Comparison of ENCODE assay signal across 8 cellular contexts in genomic region chr7:37284805-37285211, GRCh38.
DNase-seq lines count a peak whose midpoint lies in the region; ATAC-seq and TF ChIP-seq lines count a peak whose summit lies in the region.

No MANE protein-coding gene starts in this region.

- peak overlapping the region; percentile 75 for H3K27ac Mint-ChIP-seq in CD4-positive, alpha-beta T cell

- H3K27me3 ChIP-seq in CD4-positive, alpha-beta T cell (ENCODE audit: control insufficient read depth, insufficient read depth, low read length), result no peaks in the 10 kb centered on the region
- H3K27me3 ChIP-seq in HAP-1 (ENCODE audit: low read depth), result no peaks in the 10 kb centered on the region

- no peaks in the 10 kb centered on the region for H3K27me3 Mint-ChIP-seq in CD4-positive, alpha-beta T cell

- intact Hi-C loops in CD4-positive, alpha-beta T cell (cut with DNase I, micrococcal nuclease), result loop anchor here (1.0 to 5.0 kb wide), 5 partner anchors 57 to 207 kb away; partner anchors contain the start of gene ELMO1 (in 2 of the 2)

- H3K4me1 Mint-ChIP-seq in CD4-positive, alpha-beta T cell (ENCODE audit: low read depth), result peaks cover 66% of the 10 kb centered on the region

- H3K36me3 Mint-ChIP-seq in CD4-positive, alpha-beta T cell (ENCODE audit: low read depth), result peaks cover 11% of the 10 kb centered on the region

- CTCF ChIA-PET in CD4-positive, alpha-beta T cell (lab: Charles Lee), result interaction anchor here (0.6 to 2.1 kb wide), 20 partner anchors 11 to 211 kb away, joined by 3 to 24 read pairs (median 4); partner anchors contain the start of gene ELMO1
- CTCF ChIA-PET in RWPE1 (lab: Yijun Ruan, JAX), result interaction anchor here (0.5 to 0.7 kb wide), 3 partner anchors 9 to 267 kb away, joined by 3 to 5 read pairs (median 4); no protein-coding TSS in a partner anchor

- no peak overlapping the region for H3K27ac ChIP-seq in CD4-positive, alpha-beta T cell (ENCODE audit: low read depth, low read length)
- no peak overlapping the region for H3K27ac ChIP-seq in RWPE1

- TF ChIP-seq CTCF in CD4-positive, alpha-beta T cell (IDR thresholded peaks at IDR 0.05), result peak; percentile 88
- peak; percentile 35 for TF ChIP-seq CTCF in RWPE1 (conservative IDR thresholded peaks at IDR 0.05; ENCODE audit: low read depth)
- TF ChIP-seq CTCF in astrocyte of the spinal cord (IDR thresholded peaks at IDR 0.05; ENCODE audit: low read depth, low read length), result peak; percentile 30

- no peaks in the 10 kb centered on the region for H3K4me1 ChIP-seq in HAP-1

- no peaks in the 10 kb centered on the region for H3K9me3 ChIP-seq in CD4-positive, alpha-beta T cell (ENCODE audit: control insufficient read depth, low read length)
- no peaks in the 10 kb centered on the region for H3K9me3 ChIP-seq in HAP-1

- H3K4me3 ChIP-seq in HAP-1, result no peak overlapping the region
- H3K4me3 ChIP-seq in astrocyte of the spinal cord (ENCODE audit: low read depth, low read length), result no peak overlapping the region

- in situ Hi-C loops in HAP-1 (cut with MboI; ENCODE audit: low sequenced_read_pairs), result no loop called here
- in situ Hi-C loops in astrocyte of the spinal cord (cut with HindIII; ENCODE audit: low sequenced_read_pairs), result no loop called here

- H3K36me3 ChIP-seq in HAP-1 (replicated peaks), result no peaks in the 10 kb centered on the region

- peak; percentile 53 for ATAC-seq in CD4-positive, alpha-beta T cell (ENCODE audit: poor library complexity)
- ATAC-seq in HG02759 (IDR thresholded peaks at IDR 0.05; ENCODE audit: unreplicated experiment) (no peak), esophagus mucosa (no peak)

- DNase-seq in CD4-positive, alpha-beta T cell, result peak in 9 of 10 experiments; percentile 6 to 55 (median 30)
- DNase-seq in HAP-1 (ENCODE audit: low spot score in 2 of 2) (peak; percentile 23 to 66), RWPE1 (ENCODE audit: low spot score) (no peak), astrocyte of the spinal cord (ENCODE audit: low read depth, low spot score) (no peak), islet precursor cell (peak; percentile 83)
- peak; percentile 9 for DNase-seq in stimulated activated CD4-positive, alpha-beta T cell treated with anti-CD3 and anti-CD28 coated beads, Interleukin-1b, Interleukin-23, amount 100 ng/mL, for 48 hours

- H3K4me3 Mint-ChIP-seq in CD4-positive, alpha-beta T cell, result no peak overlapping the region

- POLR2A ChIA-PET in CD4-positive, alpha-beta T cell (lab: Charles Lee), result interaction anchor here (0.7 to 2.0 kb wide), 5 partner anchors 58 to 490 kb away, joined by 3 to 8 read pairs (median 3); no protein-coding TSS in a partner anchor
- POLR2A ChIA-PET in RWPE1 (lab: Yijun Ruan, JAX; ENCODE audit: low non-redundant PET), result no interaction called here

- no peaks in the 10 kb centered on the region for H3K9me3 Mint-ChIP-seq in CD4-positive, alpha-beta T cell

Comparison
In these comparisons a context has a peak if more than half of its experiments do, and no peak if none do; other contexts are left out.
1. DNase-seq: peak in CD4-positive, alpha-beta T cell (9 of 10), HAP-1 (2 of 2), islet precursor cell (single experiment) and stimulated activated CD4-positive, alpha-beta T cell treated with anti-CD3 and anti-CD28 coated beads, Interleukin-1b, Interleukin-23, amount 100 ng/mL, for 48 hours (single experiment); none in RWPE1 (single experiment) and astrocyte of the spinal cord (single experiment).
2. CTCF ChIP-seq: peak in every context shown above with its lines; median percentile 88 in CD4-positive, alpha-beta T cell; 35 in RWPE1; 30 in astrocyte of the spinal cord.